8 cellular contexts compared by ENCODE assay signal in genomic region chr13:48233097-48233885, GRCh38. TPM values are rescaled to one million over a fixed set of nuclear protein-coding genes. Genes with fewer than 3 reads are reported as not detected.
A peak's percentile ranks its signal among the peaks of the same experiment; 100 is the strongest.
DNase-seq lines count a peak whose midpoint lies in the region; ATAC-seq and TF ChIP-seq lines count a peak whose summit lies in the region.

TSS of gene ITM2B (plus strand) at chr13:48233206. CDS start at chr13:48233361, 155 bp downstream.

- peak within 1 kb of the TSS; percentile 97 for H3K4me3 ChIP-seq in psoas muscle
- H3K4me3 ChIP-seq in aorta (ENCODE audit: low read length in 2 of 2): peak within 1 kb of the TSS; percentile 65 to 89

- peak within 1 kb of the TSS; percentile 96 for H3K9ac ChIP-seq in ES-I3 (ENCODE audit: low read depth, low read length)

- peak within 1 kb of the TSS; percentile 88 to 96 (median 95) for H3K4me3 Mint-ChIP-seq in T-cell

- peak; percentile 53 for TF ChIP-seq CTCF in LNCAP (IDR thresholded peaks at IDR 0.05)
- TF ChIP-seq CTCF in psoas muscle (IDR thresholded peaks at IDR 0.05): peak; percentile 52

- H3K4me1 ChIP-seq in ES-I3 (ENCODE audit: insufficient read depth, low read length): peaks cover 27% of the 10 kb centered on the region
- peaks cover 30% of the 10 kb centered on the region for H3K4me1 ChIP-seq in psoas muscle
- peaks cover 0 to 12% of the 10 kb centered on the region in 2 donors for H3K4me1 ChIP-seq in aorta (ENCODE audit: control insufficient read depth in 1 of 2, insufficient read depth in 2 of 2, low read length in 2 of 2)

- peak; percentile 34 to 72 (median 56) for DNase-seq in T-cell
- peak; percentile 41 for DNase-seq in amniotic stem cell (lab: John Stamatoyannopoulos, UW)
- peak; percentile 90 for DNase-seq in left ventricle myocardium superior
- DNase-seq in psoas muscle: peak; percentile 78 to 88
- DNase-seq in aorta: peak; percentile 88 to 92

- ATAC-seq in GM21786 (IDR thresholded peaks at IDR 0.05; ENCODE audit: unreplicated experiment): peak; percentile 56
- peak; percentile 83 to 88 (median 84) for ATAC-seq in T-cell (replicated peaks in 1 of 4)
- ATAC-seq in left ventricle myocardium superior: peak; percentile 92
- peak; percentile 80 to 87 (median 82) for ATAC-seq in psoas muscle
- ATAC-seq in aorta (ENCODE audit: low FRiP score): peak; percentile 92

- 0 out of 2 replicates have a peak, but pooled peaks cover 6% of the 10 kb centered on the region for H3K36me3 ChIP-seq in ES-I3 (ENCODE audit: insufficient read depth, low read length)
- no peaks in the 10 kb centered on the region for H3K36me3 ChIP-seq in psoas muscle (ENCODE audit: insufficient read depth in 1 of 2, low read depth in 1 of 2)
- no peaks in the 10 kb centered on the region for H3K36me3 ChIP-seq in aorta (ENCODE audit: control insufficient read depth in 1 of 2, insufficient read depth in 2 of 2, low read length in 1 of 2)

- H3K27ac ChIP-seq in psoas muscle (peak within 1 kb of the TSS; percentile 99), aorta (ENCODE audit: low read depth in 1 of 2, low read length in 2 of 2) (peak within 1 kb of the TSS; percentile 90 to 98)

- peaks cover 25% of the 10 kb centered on the region for H3K36me3 Mint-ChIP-seq in T-cell

- POLR2A ChIA-PET in T-cell (lab: Charles Lee): interaction anchor here (1.0 to 1.5 kb wide), 4 partner anchors 9 to 47 kb away, joined by 3 to 6 read pairs (median 4); no protein-coding TSS in a partner anchor

- peaks cover 49 to 59% (median 55%) of the 10 kb centered on the region in 3 donors for H3K4me1 Mint-ChIP-seq in T-cell

- intact Hi-C loops in left ventricle myocardium superior (cut with micrococcal nuclease): loop anchor here (10.0 kb wide), 1 partner anchor 118 kb away; no protein-coding TSS in a partner anchor
- intact Hi-C loops in psoas muscle (cut with DNase I): loop anchor here (5.0 to 10.0 kb wide), 3 partner anchors 69 to 342 kb away; partner anchors contain the start of gene RB1 (in 1 of the 2)
- intact Hi-C loops in aorta (cut with DNase I): loop anchor here in 1 of 2 donors (2.0 to 10.0 kb wide), 3 partner anchors 72 to 138 kb away; partner anchors contain the start of genes MED4 and RB1

- no peaks in the 10 kb centered on the region for H3K27me3 ChIP-seq in psoas muscle (ENCODE audit: insufficient read depth in 3 of 3, low read length in 2 of 3)
- no peaks in the 10 kb centered on the region for H3K27me3 ChIP-seq in aorta (ENCODE audit: control insufficient read depth in 1 of 2, insufficient read depth in 2 of 2, low read length in 1 of 2)

- no peaks in the 10 kb centered on the region for H3K27me3 Mint-ChIP-seq in T-cell

- H3K9me3 ChIP-seq in ES-I3 (ENCODE audit: control insufficient read depth, insufficient read depth, low read length): no peaks in the 10 kb centered on the region
- no peaks in the 10 kb centered on the region for H3K9me3 ChIP-seq in psoas muscle
- H3K9me3 ChIP-seq in aorta (ENCODE audit: control insufficient read depth, low read length): no peaks in the 10 kb centered on the region

- WGBS in psoas muscle, 3 donors: 0% methylated on average over 73 to 87 of the region's 87 CpGs
- WGBS in aorta, 2 donors: 0 to 1% methylated on average over 73 to 87 of the region's 87 CpGs

- CTCF ChIA-PET in T-cell (lab: Charles Lee): interaction anchor here (0.6 to 1.6 kb wide), 8 partner anchors 12 to 144 kb away, joined by 3 to 11 read pairs (median 4); partner anchors contain the start of gene MED4 (in 1 of the 2)

- no peaks in the 10 kb centered on the region for H3K9me3 Mint-ChIP-seq in T-cell

- H3K27ac Mint-ChIP-seq in T-cell: peak within 1 kb of the TSS; percentile 98

RNA-seq across cellular contexts. Expression of gene ITM2B, which starts in this region (rescaled TPM):
- total RNA-seq in T-cell (100 to 1,000 TPM; 347 to 539 (median 452) TPM), left ventricle myocardium superior (519 TPM), psoas muscle (100 to 1,000 TPM; 122 to 219 (median 171) TPM), aorta (100 to 1,000 TPM; 549 to 771 TPM)
- polyA plus RNA-seq in psoas muscle (100 to 1,000 TPM; 105 to 169 (median 117) TPM), aorta (100 to 1,000 TPM; 371 to 929 TPM)

Comparison
In these comparisons a context has a peak if more than half of its experiments do, and no peak if none do; other contexts are left out.
1. Peak in every context shown above with its lines: DNase-seq, ATAC-seq, H3K4me3 ChIP-seq and H3K27ac ChIP-seq.